Comparison of ENCODE assay signal across 8 cellular contexts in genomic region chr7:96709381-96710228, GRCh38. TPM values are rescaled to one million over a fixed set of nuclear protein-coding genes. Genes with fewer than 3 reads are reported as not detected.
DNase-seq lines count a peak whose midpoint lies in the region; ATAC-seq and TF ChIP-seq lines count a peak whose summit lies in the region.

SEM1 (minus strand) TSS chr7:96709846; CDS start chr7:96709763, 83 bp downstream.

- H3K27me3 ChIP-seq in kidney epithelial cell (ENCODE audit: control insufficient read depth, insufficient read depth, low read length) = no peaks in the 10 kb centered on the region

- TF ChIP-seq CTCF in AG09309 (IDR thresholded peaks at IDR 0.05; ENCODE audit: control insufficient read depth, insufficient read depth, low read depth, low read length, missing control alignments) (no peak), kidney epithelial cell (IDR thresholded peaks at IDR 0.05; ENCODE audit: insufficient read depth, low read length, poor library complexity, severe bottlenecking) (no peak)

- no peaks in the 10 kb centered on the region for H3K36me3 ChIP-seq in kidney epithelial cell (ENCODE audit: control insufficient read depth, insufficient read depth, low read length)

- H3K4me3 ChIP-seq in AG09309 (ENCODE audit: control insufficient read depth, low read depth, low read length) (peak within 1 kb of the TSS; percentile 67), kidney epithelial cell (ENCODE audit: low read depth, low read length) (peak within 1 kb of the TSS; percentile 88)

- ATAC-seq in GM18907 (IDR thresholded peaks at IDR 0.05; ENCODE audit: unreplicated experiment) = peak; percentile 93
- peak; percentile 90 for ATAC-seq in HG03159 (IDR thresholded peaks at IDR 0.05; ENCODE audit: unreplicated experiment)

- peak; percentile 38 for DNase-seq in AG09309 (ENCODE audit: low read depth)
- DNase-seq in NCI-H345 (lab: John Stamatoyannopoulos, UW) = peak; percentile 85
- peak; percentile 66 for DNase-seq in activated CD4-positive, CD25-positive, alpha-beta regulatory T cell treated with anti-CD3 and anti-CD28 coated beads, Interleukin-2, amount 50 U/mL, for 72 hours
- DNase-seq in cerebellum (ENCODE audit: low spot score) = peak; percentile 83
- DNase-seq in kidney epithelial cell (ENCODE audit: low read depth) = peak; percentile 59
- peak; percentile 36 to 57 for DNase-seq in stimulated activated CD4-positive, alpha-beta T cell treated with anti-CD3 and anti-CD28 coated beads, Interleukin-15, amount 100 ng/mL, for 48 hours (ENCODE audit: low read depth in 2 of 2)

RNA-seq across cellular contexts. Expression of gene SEM1, which starts in this region (rescaled TPM):
- total RNA-seq in cerebellum (39.4 TPM), kidney epithelial cell (17.6 and 41.9 TPM in 2 replicates)

Comparison
In these comparisons a context has a peak if more than half of its experiments do, and no peak if none do; other contexts are left out.
1. Peak in every context shown above with its lines: DNase-seq, ATAC-seq and H3K4me3 ChIP-seq.